In the genomic region with DNA sequence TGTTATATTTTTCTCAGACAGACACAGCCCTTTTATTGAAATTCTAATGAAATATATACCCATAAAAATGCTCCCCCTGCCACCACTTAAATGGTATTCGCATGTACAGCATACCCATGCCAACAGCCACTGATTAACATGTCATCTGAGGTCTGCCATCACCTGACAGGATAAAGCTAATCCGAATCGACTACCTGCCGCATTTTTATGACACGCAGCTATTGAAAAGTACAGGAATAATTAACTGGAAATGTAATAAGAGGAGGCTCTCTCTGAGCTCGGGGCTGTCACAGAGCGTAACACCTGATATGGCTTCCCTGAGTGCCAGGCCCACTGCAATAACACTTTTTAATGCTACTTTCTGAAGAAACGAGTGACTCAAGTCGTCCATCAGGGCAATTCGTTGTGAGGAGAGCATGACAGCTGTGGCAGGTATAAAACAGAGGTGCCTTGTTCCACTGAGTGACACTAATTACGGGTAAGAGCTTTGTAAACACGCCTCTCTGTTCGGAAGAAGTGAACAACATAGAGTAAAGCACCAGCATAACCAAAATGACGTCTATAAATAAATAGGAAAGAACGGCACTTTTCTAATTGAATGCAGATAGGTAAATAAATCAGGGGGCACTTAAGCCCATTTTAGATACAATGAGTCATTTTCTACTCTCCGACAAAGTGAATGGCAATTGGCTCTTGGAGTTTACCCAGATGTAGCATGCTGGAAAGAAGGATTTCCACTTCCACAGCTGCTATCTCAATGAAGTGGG, we compare ENCODE assay signal across 15 cellular contexts. TPM values are rescaled to one million over a fixed set of nuclear protein-coding genes. Genes with fewer than 3 reads are reported as not detected.
A peak's percentile ranks its signal among the peaks of the same experiment; 100 is the strongest.
DNase-seq lines count a peak whose midpoint lies in the region; ATAC-seq and TF ChIP-seq lines count a peak whose summit lies in the region.
"Had no signal": no experiment of that assay in that cellular context is flagged by ENCODE, and none has a peak within 500 bp of the region (broad histone marks: within the 10 kb centered on the region; RNA-seq: fewer than 3 reads in every experiment).

No MANE protein-coding gene starts in this region.

- H3K27me3 Mint-ChIP-seq in immature natural killer cell (ENCODE audit: low read depth in 3 of 3), result peaks cover 0 to 2% (median 1%) of the 10 kb centered on the region in 3 donors

- TF ChIP-seq EP300 in sigmoid colon (IDR thresholded peaks at IDR 0.05), result no peak

- no peak overlapping the region for H3K14ac ChIP-seq in mesenchymal stem cell (ENCODE audit: low read length in 2 of 2)

- H3K9me3 ChIP-seq in mesenchymal stem cell (ENCODE audit: control insufficient read depth, low read length), result no peaks in the 10 kb centered on the region
- no peaks in the 10 kb centered on the region for H3K9me3 ChIP-seq in sigmoid colon
- H3K9me3 ChIP-seq: gastroesophageal sphincter, HAP-1, vagina had no signal

- H3K4me1 Mint-ChIP-seq in immature natural killer cell, result no peaks in the 10 kb centered on the region
- H3K4me1 Mint-ChIP-seq: activated naive CD4-positive, alpha-beta T cell treated with anti-CD3 and anti-CD28 coated beads, Interleukin-2, amount 50 U/mL, for 24 hours had no signal

- no peaks in the 10 kb centered on the region for H3K79me1 ChIP-seq in mesenchymal stem cell (replicated peaks; ENCODE audit: low read length, poor library complexity, severe bottlenecking)

- ATAC-seq in activated naive CD4-positive, alpha-beta T cell treated with anti-CD3 and anti-CD28 coated beads, Interleukin-2, amount 50 U/mL, for 72 hours, result no peak
- ATAC-seq: gastroesophageal sphincter, WTC11 had no signal

- no peak for TF ChIP-seq POLR2A in sigmoid colon (IDR thresholded peaks at IDR 0.05)

- H2BK120ac ChIP-seq in mesenchymal stem cell (ENCODE audit: low read depth, low read length), result no peak overlapping the region

- H3K4me3 Mint-ChIP-seq in immature natural killer cell, result no peak overlapping the region
- H3K4me3 Mint-ChIP-seq: activated naive CD4-positive, alpha-beta T cell treated with anti-CD3 and anti-CD28 coated beads, Interleukin-2, amount 50 U/mL, for 24 hours; WTC11 had no signal

- H3K4me3 ChIP-seq in mesenchymal stem cell (ENCODE audit: insufficient read depth in 1 of 2, low read depth in 1 of 2, low read length in 2 of 2) (no peak overlapping the region), sigmoid colon (no peak overlapping the region)
- H3K4me3 ChIP-seq: gastroesophageal sphincter, HAP-1, vagina had no signal

- H3K23ac ChIP-seq in mesenchymal stem cell (ENCODE audit: low read length in 2 of 2), result no peak overlapping the region

- H3K4me2 ChIP-seq in mesenchymal stem cell (ENCODE audit: low read length, poor library complexity, severe bottlenecking), result no peak overlapping the region

- no peak overlapping the region for H4K8ac ChIP-seq in mesenchymal stem cell (ENCODE audit: low read length)

- H4K91ac ChIP-seq in mesenchymal stem cell (ENCODE audit: low read length), result no peak overlapping the region

- no peaks in the 10 kb centered on the region for H3K36me3 Mint-ChIP-seq in activated naive CD4-positive, alpha-beta T cell treated with anti-CD3 and anti-CD28 coated beads, Interleukin-2, amount 50 U/mL, for 72 hours
- H3K36me3 Mint-ChIP-seq in immature natural killer cell, result no peaks in the 10 kb centered on the region
- H3K36me3 Mint-ChIP-seq: activated naive CD4-positive, alpha-beta T cell treated with anti-CD3 and anti-CD28 coated beads, Interleukin-2, amount 50 U/mL, for 24 hours had no signal

- no peaks in the 10 kb centered on the region for H3K9me3 Mint-ChIP-seq in activated naive CD4-positive, alpha-beta T cell treated with anti-CD3 and anti-CD28 coated beads, Interleukin-2, amount 50 U/mL, for 72 hours
- H3K9me3 Mint-ChIP-seq in immature natural killer cell, result no peaks in the 10 kb centered on the region
- H3K9me3 Mint-ChIP-seq: activated naive CD4-positive, alpha-beta T cell treated with anti-CD3 and anti-CD28 coated beads, Interleukin-2, amount 50 U/mL, for 24 hours had no signal

- WGBS in mesenchymal stem cell, result 73% methylated on average over 16 of the region's 16 CpGs
- WGBS in sigmoid colon, 2 donors, result 17 to 66% methylated on average over 16 of the region's 16 CpGs

- H2AFZ ChIP-seq in mesenchymal stem cell (ENCODE audit: low read depth, low read length), result no peak overlapping the region

- H3K9ac ChIP-seq in mesenchymal stem cell (ENCODE audit: low read length), result no peak overlapping the region

- no peak overlapping the region for H2BK5ac ChIP-seq in mesenchymal stem cell (ENCODE audit: low read depth, low read length, poor library complexity, severe bottlenecking)

- no peak overlapping the region for H3K4ac ChIP-seq in mesenchymal stem cell (ENCODE audit: low read depth in 1 of 2, low read length in 2 of 2)

- H3K36me3 ChIP-seq in mesenchymal stem cell (ENCODE audit: control insufficient read depth in 1 of 2, insufficient read depth in 2 of 2, low read depth in 1 of 2, low read length in 2 of 2) (no peaks in the 10 kb centered on the region), sigmoid colon (no peaks in the 10 kb centered on the region)
- H3K36me3 ChIP-seq: gastroesophageal sphincter, HAP-1, vagina had no signal

- no peak overlapping the region for H2BK12ac ChIP-seq in mesenchymal stem cell (ENCODE audit: low read length in 2 of 2)

- H3K27me3 ChIP-seq in mesenchymal stem cell (ENCODE audit: control insufficient read depth in 1 of 2, insufficient read depth in 1 of 2, low read length in 2 of 2) (no peaks in the 10 kb centered on the region), sigmoid colon (no peaks in the 10 kb centered on the region)
- H3K27me3 ChIP-seq: gastroesophageal sphincter, vagina had no signal

- no peak overlapping the region for H3K18ac ChIP-seq in mesenchymal stem cell (ENCODE audit: low read depth in 1 of 2, low read length in 2 of 2)

- H3K27ac ChIP-seq in mesenchymal stem cell (ENCODE audit: low read length, poor library complexity, severe bottlenecking) (peak overlapping the region; percentile 47), sigmoid colon (no peak overlapping the region)
- H3K27ac ChIP-seq: gastroesophageal sphincter, vagina had no signal

- H3K4me1 ChIP-seq in mesenchymal stem cell (ENCODE audit: control insufficient read depth, insufficient read depth, low read depth, low read length) (peaks cover 9% of the 10 kb centered on the region), sigmoid colon (no peaks in the 10 kb centered on the region)
- H3K4me1 ChIP-seq: gastroesophageal sphincter, HAP-1 had no signal

- peak overlapping the region; percentile 29 for H2AK5ac ChIP-seq in mesenchymal stem cell (ENCODE audit: low read length, severe bottlenecking)

- intact Hi-C loops in sigmoid colon (cut with DNase I), result no loop called here

- H2BK15ac ChIP-seq in mesenchymal stem cell (ENCODE audit: low read depth, poor library complexity, severe bottlenecking), result no peak overlapping the region

- peak; percentile 100 for DNase-seq in DMS53 treated with DMSO at 0.1 percent for 48 hours (lab: John Stamatoyannopoulos, UW; ENCODE audit: unreplicated experiment)
- peak; percentile 88 for DNase-seq in NCI-H146 (lab: John Stamatoyannopoulos, UW)
- peak; percentile 100 for DNase-seq in NCI-H748 treated with DMSO at 0.1 percent for 48 hours (lab: John Stamatoyannopoulos, UW)
- peak; percentile 10 for DNase-seq in mesenchymal stem cell
- DNase-seq in sigmoid colon, result no peak
- DNase-seq in activated naive CD4-positive, alpha-beta T cell treated with anti-CD3 and anti-CD28 coated beads, Interleukin-2, amount 50 U/mL, for 72 hours (ENCODE audit: low spot score in 2 of 2), result no peak
- no peak for DNase-seq in immature natural killer cell
- DNase-seq in UCSD-AML1 (lab: John Stamatoyannopoulos, UW; ENCODE audit: unreplicated experiment), result no peak
- DNase-seq: kidney; stimulated activated naive CD4-positive, alpha-beta T cell had no signal

- no peak overlapping the region for H3K27ac Mint-ChIP-seq in activated naive CD4-positive, alpha-beta T cell treated with anti-CD3 and anti-CD28 coated beads, Interleukin-2, amount 50 U/mL, for 72 hours
- no peak overlapping the region for H3K27ac Mint-ChIP-seq in immature natural killer cell
- H3K27ac Mint-ChIP-seq: activated naive CD4-positive, alpha-beta T cell treated with anti-CD3 and anti-CD28 coated beads, Interleukin-2, amount 50 U/mL, for 24 hours; WTC11 had no signal

- no peak for TF ChIP-seq CTCF in sigmoid colon (IDR thresholded peaks at IDR 0.05)

RNA-seq across cellular contexts. Expression of a gene that starts 56.6 kb away (rescaled TPM):
- 2.7 TPM for polyA plus RNA-seq in mesenchymal stem cell (2013, experiment 1 of 2)
- polyA plus RNA-seq in mesenchymal stem cell (2013, experiment 2 of 2), result 2.8 TPM
- total RNA-seq in sigmoid colon, result 10 to 100 TPM in 2 of 4 donors, 1 to 10 TPM in 2; 4.6 to 42.1 (median 10.8) TPM
- polyA plus RNA-seq in sigmoid colon (1 to 10 TPM in 2 of 3 donors, under 1 TPM in 1; 0.80 to 2.4 (median 1.4) TPM), immature natural killer cell (under 1 TPM in 1 of 3 donors, not detected in 2; 0.37 TPM)
- under 1 TPM in 1 of 2 donors, not detected in 1; 0.72 TPM for total RNA-seq in activated naive CD4-positive, alpha-beta T cell treated with anti-CD3 and anti-CD28 coated beads, Interleukin-2, amount 50 U/mL, for 72 hours

Comparison
In these comparisons a context has a peak if more than half of its experiments do, and no peak if none do; other contexts are left out.
1. DNase-seq: peak in DMS53 treated with DMSO at 0.1 percent for 48 hours (single experiment), NCI-H146 (single experiment), NCI-H748 treated with DMSO at 0.1 percent for 48 hours (single experiment) and mesenchymal stem cell (single experiment); none in sigmoid colon (single experiment), activated naive CD4-positive, alpha-beta T cell treated with anti-CD3 and anti-CD28 coated beads, Interleukin-2, amount 50 U/mL, for 72 hours (0 of 2), immature natural killer cell (0 of 3) and UCSD-AML1 (single experiment).